In genomic region chr6:90611543-90611864, GRCh38 we compare ENCODE assay signal across 9 cellular contexts. TPM values are rescaled to one million over a fixed set of nuclear protein-coding genes. Genes with fewer than 3 reads are reported as not detected.
DNase-seq lines count a peak whose midpoint lies in the region; ATAC-seq and TF ChIP-seq lines count a peak whose summit lies in the region.
"Had no signal": no experiment of that assay in that cellular context is flagged by ENCODE, and none has a peak within 500 bp of the region (broad histone marks: within the 10 kb centered on the region; RNA-seq: fewer than 3 reads in every experiment).

No MANE protein-coding gene starts in this region.

- TF ChIP-seq CTCF in SK-N-SH (IDR thresholded peaks at IDR 0.05) = no peak

- 26% methylated on average over 6 of the region's 7 CpGs for WGBS in SK-N-SH (ENCODE audit: low lambda C conversion rate)

- H3K9ac ChIP-seq in SK-N-SH (no peak overlapping the region), iPS-20b (ENCODE audit: low read depth, low read length) (peak overlapping the region; percentile 64; the same call in 1 of the 2 replicates), subcutaneous abdominal adipose tissue (ENCODE audit: low read length in 5 of 5) (peak overlapping the region in 1 of 5 donors; percentile 52)

- H3K27ac ChIP-seq in SK-N-SH (ENCODE audit: low read depth in 2 of 2, low read length in 1 of 2) = no peak overlapping the region
- no peak overlapping the region for H3K27ac ChIP-seq in iPS-20b (ENCODE audit: low read length)
- no peak overlapping the region for H3K27ac ChIP-seq in subcutaneous abdominal adipose tissue (ENCODE audit: low read depth, low read length)

- no peak for TF ChIP-seq EP300 in SK-N-SH (IDR thresholded peaks at IDR 0.05; ENCODE audit: borderline replicate concordance in 1 of 2, low read depth in 1 of 2, low read length in 1 of 2)

- peak overlapping the region; percentile 66; the same call in 1 of the 2 replicates for H3K4me2 ChIP-seq in SK-N-SH

- no peaks in the 10 kb centered on the region for H4K20me1 ChIP-seq in SK-N-SH (ENCODE audit: insufficient read depth)

- H3K4me3 Mint-ChIP-seq in activated T-helper 17 cell treated with anti-CD3 and anti-CD28 coated beads, Interleukin-2, amount 50 U/mL, for 72 hours = peak overlapping the region; percentile 91

- H3K36me3 Mint-ChIP-seq in activated T-helper 17 cell treated with anti-CD3 and anti-CD28 coated beads, Interleukin-2, amount 50 U/mL, for 72 hours (ENCODE audit: low read depth) = no peaks in the 10 kb centered on the region

- CTCF ChIA-PET in SK-N-SH (lab: Yijun Ruan, JAX) = no interaction called here

- no peaks in the 10 kb centered on the region for H3F3A ChIP-seq in SK-N-SH (replicated peaks; ENCODE audit: insufficient read depth)

- H3K9me3 Mint-ChIP-seq in activated T-helper 17 cell treated with anti-CD3 and anti-CD28 coated beads, Interleukin-2, amount 50 U/mL, for 72 hours = no peaks in the 10 kb centered on the region

- no peaks in the 10 kb centered on the region; a peak in 1 of 4 replicates for H3K4me1 ChIP-seq in SK-N-SH (ENCODE audit: control insufficient read depth in 1 of 2, insufficient read depth in 2 of 2, low read depth in 1 of 2, low read length in 1 of 2)
- peaks cover 11% of the 10 kb centered on the region; the same call in 1 of the 2 replicates for H3K4me1 ChIP-seq in iPS-20b (ENCODE audit: insufficient read depth, low read length)
- peaks cover 0 to 17% (median 16%) of the 10 kb centered on the region in 5 donors for H3K4me1 ChIP-seq in subcutaneous abdominal adipose tissue (ENCODE audit: control insufficient read depth in 5 of 5, insufficient read depth in 5 of 5, low read length in 5 of 5)

- peaks cover 10% of the 10 kb centered on the region for H3K4me1 Mint-ChIP-seq in activated T-helper 17 cell treated with anti-CD3 and anti-CD28 coated beads, Interleukin-2, amount 50 U/mL, for 72 hours

- no peak for ATAC-seq in SK-N-SH treated with all-trans-retinoic acid at 6 μM for 48 hours
- ATAC-seq in activated T-helper 17 cell treated with anti-CD3 and anti-CD28 coated beads, Interleukin-2, amount 50 U/mL, for 72 hours (replicated peaks) = no peak
- ATAC-seq in left colon = no peak

- no peaks in the 10 kb centered on the region for H3K79me2 ChIP-seq in SK-N-SH (ENCODE audit: insufficient read depth)

- no peaks in the 10 kb centered on the region for H3K9me3 ChIP-seq in SK-N-SH
- no peaks in the 10 kb centered on the region for H3K9me3 ChIP-seq in iPS-20b (ENCODE audit: insufficient read depth, low read depth, low read length)
- H3K9me3 ChIP-seq in subcutaneous abdominal adipose tissue (ENCODE audit: control insufficient read depth in 5 of 5, low read length in 5 of 5) = no peaks in the 10 kb centered on the region

- no peaks in the 10 kb centered on the region for H3K9me2 ChIP-seq in SK-N-SH

- TF ChIP-seq RAD21 in SK-N-SH (IDR thresholded peaks at IDR 0.05; ENCODE audit: low read length) = no peak

- intact Hi-C loops in left colon (cut with DNase I, micrococcal nuclease) = no loop called here

- 0 out of 2 replicates have a peak overlapping the region, but pooled peaks have one; percentile 55 for H2AFZ ChIP-seq in SK-N-SH (ENCODE audit: low read depth)

- POLR2A ChIA-PET in SK-N-SH (lab: Yijun Ruan, JAX) = no interaction called here

- peaks cover 25% of the 10 kb centered on the region; the same call in 1 of the 2 replicates for H3K27me3 ChIP-seq in SK-N-SH (ENCODE audit: insufficient read depth)
- peaks cover 36% of the 10 kb centered on the region for H3K27me3 ChIP-seq in iPS-20b (ENCODE audit: insufficient read depth, low read length)
- H3K27me3 ChIP-seq in subcutaneous abdominal adipose tissue (ENCODE audit: control insufficient read depth in 5 of 5, insufficient read depth in 4 of 5, low read length in 5 of 5) = peaks cover 3 to 30% (median 16%) of the 10 kb centered on the region in 5 donors

- peaks cover 50% of the 10 kb centered on the region for H3K27me3 Mint-ChIP-seq in activated T-helper 17 cell treated with anti-CD3 and anti-CD28 coated beads, Interleukin-2, amount 50 U/mL, for 72 hours

- H3K4me3 ChIP-seq in SK-N-SH (ENCODE audit: low read depth in 2 of 2, low read length in 1 of 2) (no peak overlapping the region; a peak in 1 of 4 replicates), iPS-20b (ENCODE audit: low read length) (peak overlapping the region; percentile 65), subcutaneous abdominal adipose tissue (ENCODE audit: low read depth in 1 of 5, low read length in 5 of 5) (peak overlapping the region; percentile 31 to 78 (median 72))

- DNase-seq in SK-N-SH (no peak), NCI-H1436 treated with DMSO at 0.1 percent for 48 hours (lab: John Stamatoyannopoulos, UW) (no peak), left colon (no peak)
- DNase-seq in activated CD8-positive, alpha-beta memory T cell treated with anti-CD3 and anti-CD28 coated beads, Interleukin-2, amount 50 U/mL, for 4 hours = no peak
- DNase-seq: AML-193 had no signal

- no peak overlapping the region for H3K27ac Mint-ChIP-seq in activated T-helper 17 cell treated with anti-CD3 and anti-CD28 coated beads, Interleukin-2, amount 50 U/mL, for 72 hours

- H3K36me3 ChIP-seq in SK-N-SH (replicated peaks in 1 of 2; ENCODE audit: control insufficient read depth in 1 of 2, insufficient read depth in 2 of 2, low read length in 1 of 2) (no peaks in the 10 kb centered on the region), iPS-20b (ENCODE audit: insufficient read depth, low read depth, low read length) (no peaks in the 10 kb centered on the region), subcutaneous abdominal adipose tissue (ENCODE audit: control insufficient read depth in 5 of 5, insufficient read depth in 5 of 5, low read length in 5 of 5) (no peaks in the 10 kb centered on the region)

TF ChIP-seq in SK-N-SH, 30 proteins besides CTCF, POLR2A, EP300 and RAD21:
- TF ChIP-seq TCF12 (IDR thresholded peaks at IDR 0.05) (no peak), SIN3A (IDR thresholded peaks at IDR 0.05; ENCODE audit: borderline replicate concordance, low read depth, low read length) (no peak), MXI1 (IDR thresholded peaks at IDR 0.05; ENCODE audit: low read depth, low read length) (no peak), MAX (IDR thresholded peaks at IDR 0.05; ENCODE audit: low read depth) (no peak), TEAD4 (IDR thresholded peaks at IDR 0.05; ENCODE audit: borderline replicate concordance, insufficient read depth) (no peak)

TF ChIP-seq in SK-N-SH treated with all-trans-retinoic acid at 6 μM for 48 hours, 23 proteins besides CTCF, POLR2A, EP300 and RAD21:
- TF ChIP-seq SNAI2 (CRISPR knock-in tag; IDR thresholded peaks at IDR 0.05) (no peak), TCF4 (CRISPR knock-in tag; IDR thresholded peaks at IDR 0.05; ENCODE audit: borderline replicate concordance) (no peak)

RNA-seq across cellular contexts. Expression of gene MAP3K7, which starts 24.6 kb away (rescaled TPM):
- 21.1 and 28.8 TPM in 2 replicates for polyA plus RNA-seq in SK-N-SH (2012; rRNA removed)
- polyA plus RNA-seq in SK-N-SH (2012; cell fraction: cytosol; rRNA removed) = 28.9 and 32.2 TPM in 2 replicates
- polyA plus RNA-seq in SK-N-SH (2012; cell fraction: nucleus; rRNA removed) = 23.7 and 45.3 TPM in 2 replicates
- total RNA-seq in activated T-helper 17 cell treated with anti-CD3 and anti-CD28 coated beads, Interleukin-2, amount 50 U/mL, for 72 hours = 10 to 100 TPM; 21.9 to 25.8 TPM
- total RNA-seq in left colon = 10 to 100 TPM; 15.6 to 18.2 TPM

Comparison
In these comparisons a context has a peak if more than half of its experiments do, and no peak if none do; other contexts are left out.
1. H3K4me3 ChIP-seq: peak in iPS-20b (single experiment) and subcutaneous abdominal adipose tissue (5 of 5); none in SK-N-SH (0 of 2).